Comparison of ENCODE assay signal across 17 cellular contexts in the genomic region with DNA sequence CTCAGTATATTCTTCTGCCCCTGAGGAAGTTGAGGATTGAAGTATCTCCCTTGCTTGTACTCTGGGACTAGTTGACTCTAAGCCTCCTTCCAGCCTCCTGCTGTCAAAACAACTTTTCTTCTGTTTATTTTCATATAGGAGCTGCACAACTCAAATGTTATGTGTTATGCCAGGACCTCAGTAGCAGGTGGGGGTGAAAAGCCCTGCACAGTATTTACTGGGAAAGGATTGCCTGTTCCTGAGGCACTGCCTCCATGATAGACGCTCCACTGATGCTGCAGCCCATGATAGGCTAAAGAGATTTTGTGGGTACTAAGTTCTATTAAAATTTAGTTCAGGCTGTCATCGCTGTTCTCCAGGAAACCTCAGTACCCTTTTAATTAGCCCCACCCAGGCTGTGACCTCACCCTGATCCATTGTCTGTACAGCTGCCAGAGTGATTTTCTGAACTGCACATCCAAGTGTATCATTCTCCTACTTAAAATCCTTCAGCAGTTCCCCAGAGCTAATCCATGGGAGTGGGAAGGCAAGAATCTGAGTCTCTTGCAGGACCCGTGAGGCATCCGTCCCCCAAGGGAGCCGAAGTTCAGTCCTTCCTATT. TPM values are rescaled to one million over a fixed set of nuclear protein-coding genes. Genes with fewer than 3 reads are reported as not detected.
DNase-seq lines count a peak whose midpoint lies in the region; ATAC-seq and TF ChIP-seq lines count a peak whose summit lies in the region.
"Had no signal": no experiment of that assay in that cellular context is flagged by ENCODE, and none has a peak within 500 bp of the region (broad histone marks: within the 10 kb centered on the region; RNA-seq: fewer than 3 reads in every experiment).

No MANE protein-coding gene starts in this region.

- POLR2A ChIA-PET in HEK293 (lab: Yijun Ruan, JAX) = interaction anchor here (1.0 kb wide), 1 partner anchor 53 kb away, joined by 4 read pairs; the partner anchor contains the start of gene CARMIL1

- no peaks in the 10 kb centered on the region for H3K9me3 ChIP-seq in HEK293 (ENCODE audit: control insufficient read depth, insufficient read depth, low read depth, low read length)
- no peaks in the 10 kb centered on the region for H3K9me3 ChIP-seq in RWPE2 (ENCODE audit: severe bottlenecking)
- no peaks in the 10 kb centered on the region for H3K9me3 ChIP-seq in mesenchymal stem cell (ENCODE audit: control insufficient read depth, low read length)
- H3K9me3 ChIP-seq: ascending aorta, mucosa of descending colon, tibial nerve had no signal

- no peak overlapping the region for H3K14ac ChIP-seq in mesenchymal stem cell (ENCODE audit: low read length in 2 of 2)

- no peak overlapping the region for H3K4me2 ChIP-seq in mesenchymal stem cell (ENCODE audit: low read length, poor library complexity, severe bottlenecking)
- H3K4me2 ChIP-seq: smooth muscle cell had no signal

- peaks cover 40% of the 10 kb centered on the region for H3K79me1 ChIP-seq in mesenchymal stem cell (replicated peaks; ENCODE audit: low read length, poor library complexity, severe bottlenecking)

- DNase-seq in DMS 273 (lab: John Stamatoyannopoulos, UW; ENCODE audit: unreplicated experiment) (peak; percentile 38), DMS 273 treated with DMSO at 0.1 percent for 48 hours (lab: John Stamatoyannopoulos, UW) (no peak), RWPE2 (ENCODE audit: low spot score) (no peak), mesenchymal stem cell (no peak), activated T-cell treated with anti-CD3 and anti-CD28 coated beads for 4 hours (no peak), NCI-H2029 (lab: John Stamatoyannopoulos, UW) (no peak), NCI-H1930 (lab: John Stamatoyannopoulos, UW) (no peak)
- DNase-seq: activated CD8-positive, alpha-beta memory T cell treated with anti-CD3 and anti-CD28 coated beads, Interleukin-2, amount 10 ng/mL, durations not matched to agents 7 days and 5 days; mucosa of descending colon; T-helper 1 cell had no signal

- no peak overlapping the region for H4K8ac ChIP-seq in mesenchymal stem cell (ENCODE audit: low read length)

- H3K18ac ChIP-seq in mesenchymal stem cell (ENCODE audit: low read depth in 1 of 2, low read length in 2 of 2) = no peak overlapping the region

- ATAC-seq in RWPE2 (ENCODE audit: low read depth) = 0 out of 3 replicates have a peak, but pooled peaks have one; percentile 31
- ATAC-seq: activated CD4-positive, CD25-positive, alpha-beta regulatory T cell treated with anti-CD3 and anti-CD28 coated beads, Interleukin-2, amount 50 U/mL, for 24 hours; activated CD8-positive, alpha-beta memory T cell treated with anti-CD3 and anti-CD28 coated beads, Interleukin-2, amount 10 ng/mL, durations not matched to agents 7 days and 5 days; mucosa of descending colon; stimulated activated effector memory CD8-positive, alpha-beta T cell treated with anti-CD3 and anti-CD28 coated beads, Interleukin-12 subunit alpha, Interleukin-12 subunit beta, amount 100 ng/mL, for 72 hours had no signal

- H2AK5ac ChIP-seq in mesenchymal stem cell (ENCODE audit: low read length, severe bottlenecking) = no peak overlapping the region

- H2BK120ac ChIP-seq in mesenchymal stem cell (ENCODE audit: low read depth, low read length) = no peak overlapping the region

- H2BK5ac ChIP-seq in mesenchymal stem cell (ENCODE audit: low read depth, low read length, poor library complexity, severe bottlenecking) = no peak overlapping the region

- H3K23ac ChIP-seq in mesenchymal stem cell (ENCODE audit: low read length in 2 of 2) = no peak overlapping the region

- H2BK12ac ChIP-seq in mesenchymal stem cell (ENCODE audit: low read length in 2 of 2) = no peak overlapping the region

- no peak overlapping the region for H4K91ac ChIP-seq in mesenchymal stem cell (ENCODE audit: low read length)

- H3K36me3 ChIP-seq in HEK293 (ENCODE audit: control insufficient read depth in 2 of 2, insufficient read depth in 1 of 2, low read length in 2 of 2) = no peaks in the 10 kb centered on the region
- no peaks in the 10 kb centered on the region for H3K36me3 ChIP-seq in RWPE2 (ENCODE audit: low read depth)
- no peaks in the 10 kb centered on the region for H3K36me3 ChIP-seq in mesenchymal stem cell (ENCODE audit: control insufficient read depth in 1 of 2, insufficient read depth in 2 of 2, low read depth in 1 of 2, low read length in 2 of 2)
- H3K36me3 ChIP-seq: ascending aorta, tibial nerve had no signal

- CTCF ChIA-PET in HEK293 (lab: Yijun Ruan, JAX) = interaction anchor here (0.7 to 0.8 kb wide), 2 partner anchors 66 to 153 kb away, joined by 3 read pairs; no protein-coding TSS in a partner anchor

- TF ChIP-seq CTCF in HEK293 (tag by site-specific recombination; IDR thresholded peaks at IDR 0.05) = no peak
- no peak for TF ChIP-seq CTCF in RWPE2 (IDR thresholded peaks at IDR 0.05; ENCODE audit: poor library complexity, severe bottlenecking)

- H3K27ac ChIP-seq in HEK293 (ENCODE audit: extremely low read depth, low read depth, low read length) (no peak overlapping the region), RWPE2 (ENCODE audit: poor library complexity, severe bottlenecking) (no peak overlapping the region), mesenchymal stem cell (ENCODE audit: low read length, poor library complexity, severe bottlenecking) (no peak overlapping the region)
- H3K27ac ChIP-seq: 22Rv1, ascending aorta, tibial nerve had no signal

- 85% methylated on average over 4 of the region's 5 CpGs for WGBS in mesenchymal stem cell

- H3K4me3 ChIP-seq in HEK293 (ENCODE audit: low read depth, low read length) = no peak overlapping the region
- no peak overlapping the region for H3K4me3 ChIP-seq in RWPE2 (ENCODE audit: severe bottlenecking)
- H3K4me3 ChIP-seq in mesenchymal stem cell (ENCODE audit: insufficient read depth in 1 of 2, low read depth in 1 of 2, low read length in 2 of 2) = peak overlapping the region in 1 of 2 experiments; percentile 59
- H3K4me3 ChIP-seq: ascending aorta, mucosa of descending colon, smooth muscle cell, tibial nerve had no signal

- H2AFZ ChIP-seq in mesenchymal stem cell (ENCODE audit: low read depth, low read length) = no peak overlapping the region

- peaks cover 22% of the 10 kb centered on the region for H3K4me1 ChIP-seq in HEK293 (ENCODE audit: control insufficient read depth, insufficient read depth, low read length)
- no peaks in the 10 kb centered on the region for H3K4me1 ChIP-seq in RWPE2 (ENCODE audit: insufficient read depth, poor library complexity, severe bottlenecking)
- peaks cover 3% of the 10 kb centered on the region for H3K4me1 ChIP-seq in mesenchymal stem cell (ENCODE audit: control insufficient read depth, insufficient read depth, low read depth, low read length)

- peak overlapping the region; percentile 62 for H3K9ac ChIP-seq in mesenchymal stem cell (ENCODE audit: low read length)

- no peak overlapping the region for H3K4ac ChIP-seq in mesenchymal stem cell (ENCODE audit: low read depth in 1 of 2, low read length in 2 of 2)

- H3K27me3 ChIP-seq in RWPE2 (ENCODE audit: insufficient read depth, poor library complexity, severe bottlenecking) (no peaks in the 10 kb centered on the region), mesenchymal stem cell (ENCODE audit: control insufficient read depth in 1 of 2, insufficient read depth in 1 of 2, low read length in 2 of 2) (no peaks in the 10 kb centered on the region)
- H3K27me3 ChIP-seq: ascending aorta, tibial nerve had no signal

- H2BK15ac ChIP-seq in mesenchymal stem cell (ENCODE audit: low read depth, poor library complexity, severe bottlenecking) = no peak overlapping the region

TF ChIP-seq in HEK293, 187 proteins besides CTCF, POLR2A, EP300 and RAD21 (continues in another document):
- TF ChIP-seq ZBTB7A (tag by site-specific recombination; IDR thresholded peaks at IDR 0.05; ENCODE audit: low read depth) (no peak), ZNF792 (tag by site-specific recombination; IDR thresholded peaks at IDR 0.05) (no peak), ZNF423 (tag by site-specific recombination; IDR thresholded peaks at IDR 0.05) (no peak), ZNF121 (tag by site-specific recombination; IDR thresholded peaks at IDR 0.05) (no peak), KLF17 (tag by site-specific recombination; IDR thresholded peaks at IDR 0.05) (no peak), ZNF449 (tag by site-specific recombination; IDR thresholded peaks at IDR 0.05) (no peak)

RNA-seq across cellular contexts. Expression of gene CARMIL1, which starts 52.0 kb away (rescaled TPM):
- polyA plus RNA-seq in mesenchymal stem cell (2013, experiment 1 of 2) = 1.4 TPM
- 1.7 TPM for polyA plus RNA-seq in mesenchymal stem cell (2013, experiment 2 of 2)
